In the genomic region with DNA sequence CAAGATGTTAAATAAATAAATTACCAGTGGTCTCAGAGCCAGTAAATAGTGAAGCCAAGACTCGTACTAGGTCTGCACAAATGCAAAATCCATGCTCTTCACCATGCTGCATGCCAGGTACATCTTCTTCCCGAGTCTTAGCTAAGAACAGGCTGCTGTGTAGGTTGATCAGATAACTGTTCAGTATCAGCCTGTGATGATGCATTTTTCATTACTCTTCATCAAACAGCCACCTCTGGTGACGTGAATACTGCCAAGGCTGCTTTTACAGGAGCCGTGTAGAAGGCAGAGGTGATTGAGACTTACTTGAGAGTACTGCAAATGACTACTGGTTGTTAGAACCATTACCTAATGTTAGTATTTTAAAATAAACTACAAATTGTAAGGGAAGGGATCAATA, we compare ENCODE assay signal across 5 cellular contexts.
"Had no signal": no experiment of that assay in that cellular context is flagged by ENCODE, and none has a peak within 500 bp of the region (broad histone marks: within the 10 kb centered on the region; RNA-seq: fewer than 3 reads in every experiment).

No MANE protein-coding gene starts in this region.

- H3K4me3 ChIP-seq: GM23338 had no signal

- ATAC-seq: GM23338 had no signal

- H3K4me2 ChIP-seq: GM23338 had no signal

- H2AFZ ChIP-seq: GM23338 had no signal

- H3K9me3 Mint-ChIP-seq: GM23338, H9, IgD-negative memory B cell had no signal

- DNase-seq: H9, HCEC 1CT, KBM-7 had no signal

- H3K4me1 Mint-ChIP-seq: GM23338, H9, IgD-negative memory B cell had no signal

- H3K27ac Mint-ChIP-seq: GM23338, H9, IgD-negative memory B cell had no signal

- H3K4me3 Mint-ChIP-seq: GM23338, H9, IgD-negative memory B cell had no signal
